ENCODE assay signal across 1 cellular context in the genomic region with DNA sequence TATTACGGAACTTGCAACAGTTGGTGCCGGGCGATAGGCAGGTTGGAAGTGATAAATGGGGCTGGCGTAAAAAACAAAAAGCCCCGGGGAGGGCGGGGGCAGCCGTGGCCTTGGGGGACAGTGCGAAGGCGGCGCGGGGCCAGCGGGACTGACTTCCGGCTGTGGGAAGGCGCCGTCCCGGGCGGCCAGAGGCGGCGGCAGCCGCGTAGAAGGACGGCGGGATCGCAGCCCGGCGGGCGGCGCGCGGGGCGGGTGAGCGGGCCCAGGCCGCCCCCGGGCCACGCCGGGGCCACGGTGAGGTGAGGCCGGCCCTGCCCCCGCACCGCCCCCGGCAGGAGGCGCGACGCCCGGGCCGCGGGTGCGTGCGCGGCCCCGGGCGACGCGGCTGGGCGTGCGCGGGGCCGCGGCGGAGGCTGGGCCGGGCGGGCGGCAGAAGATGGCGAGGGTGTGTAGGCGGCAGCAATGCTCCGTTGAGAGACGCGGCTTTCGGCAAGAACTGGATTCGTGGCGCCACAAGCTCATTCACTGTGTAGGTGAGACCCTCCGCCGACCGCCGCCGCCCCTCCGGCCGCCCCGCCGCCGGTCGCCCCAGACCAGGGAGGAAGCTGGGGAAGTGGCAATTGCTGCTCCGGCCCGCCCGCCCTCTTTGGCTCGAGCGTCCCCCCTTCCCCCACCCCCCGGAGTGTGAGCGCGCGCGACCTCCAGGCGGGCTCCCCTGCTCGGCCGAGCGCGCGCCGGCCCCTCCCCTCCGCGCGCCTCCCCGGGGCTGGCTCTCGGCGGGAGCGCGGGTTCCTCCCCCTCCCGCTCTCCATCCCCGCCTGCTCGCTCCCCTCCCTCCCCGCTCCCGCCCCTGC.
TF ChIP-seq lines count a peak whose summit lies in the region.

A gene (plus strand): TSS at position 432 of the 854 bp plus-strand sequence. CDS start 116,760 bp downstream, outside the sequence.

TF ChIP-seq in K562, 482 proteins besides CTCF, POLR2A, EP300 and RAD21 (continued from another document):
- TF ChIP-seq, protein P1, sequence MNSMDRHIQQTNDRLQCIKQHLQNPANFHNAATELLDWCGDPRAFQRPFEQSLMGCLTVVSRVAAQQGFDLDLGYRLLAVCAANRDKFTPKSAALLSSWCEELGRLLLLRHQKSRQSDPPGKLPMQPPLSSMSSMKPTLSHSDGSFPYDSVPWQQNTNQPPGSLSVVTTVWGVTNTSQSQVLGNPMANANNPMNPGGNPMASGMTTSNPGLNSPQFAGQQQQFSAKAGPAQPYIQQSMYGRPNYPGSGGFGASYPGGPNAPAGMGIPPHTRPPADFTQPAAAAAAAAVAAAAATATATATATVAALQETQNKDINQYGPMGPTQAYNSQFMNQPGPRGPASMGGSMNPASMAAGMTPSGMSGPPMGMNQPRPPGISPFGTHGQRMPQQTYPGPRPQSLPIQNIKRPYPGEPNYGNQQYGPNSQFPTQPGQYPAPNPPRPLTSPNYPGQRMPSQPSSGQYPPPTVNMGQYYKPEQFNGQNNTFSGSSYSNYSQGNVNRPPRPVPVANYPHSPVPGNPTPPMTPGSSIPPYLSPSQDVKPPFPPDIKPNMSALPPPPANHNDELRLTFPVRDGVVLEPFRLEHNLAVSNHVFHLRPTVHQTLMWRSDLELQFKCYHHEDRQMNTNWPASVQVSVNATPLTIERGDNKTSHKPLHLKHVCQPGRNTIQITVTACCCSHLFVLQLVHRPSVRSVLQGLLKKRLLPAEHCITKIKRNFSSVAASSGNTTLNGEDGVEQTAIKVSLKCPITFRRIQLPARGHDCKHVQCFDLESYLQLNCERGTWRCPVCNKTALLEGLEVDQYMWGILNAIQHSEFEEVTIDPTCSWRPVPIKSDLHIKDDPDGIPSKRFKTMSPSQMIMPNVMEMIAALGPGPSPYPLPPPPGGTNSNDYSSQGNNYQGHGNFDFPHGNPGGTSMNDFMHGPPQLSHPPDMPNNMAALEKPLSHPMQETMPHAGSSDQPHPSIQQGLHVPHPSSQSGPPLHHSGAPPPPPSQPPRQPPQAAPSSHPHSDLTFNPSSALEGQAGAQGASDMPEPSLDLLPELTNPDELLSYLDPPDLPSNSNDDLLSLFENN (IDR thresholded peaks at IDR 0.05; ENCODE audit: low read depth in 2 of 2, low read length in 2 of 2): peak in 1 of 2 experiments; percentile 59; a peak in 1 of 4 replicates
- TF ChIP-seq ETV5 (CRISPR knock-in tag; IDR thresholded peaks at IDR 0.05; ENCODE audit: low read depth) (peak; percentile 60), NRF1 (conservative IDR thresholded peaks at IDR 0.05 in 1 of 2, IDR thresholded peaks at IDR 0.05 in 1 of 2) (peak in 1 of 2 experiments; percentile 14; a peak in 2 of 4 replicates), ETV1 (tag; conservative IDR thresholded peaks at IDR 0.05; ENCODE audit: low read depth) (peak; percentile 52), GATAD2B (IDR thresholded peaks at IDR 0.05; ENCODE audit: borderline replicate concordance) (peak; percentile 49; the same call in 1 of the 2 replicates), STAT5A (IDR thresholded peaks at IDR 0.05; ENCODE audit: borderline replicate concordance, low read length) (0 out of 2 replicates have a peak, but pooled peaks have one; percentile 23), CCAR2 (IDR thresholded peaks at IDR 0.05; ENCODE audit: low read depth, low read length) (no peak)
- TF ChIP-seq, protein P2, sequence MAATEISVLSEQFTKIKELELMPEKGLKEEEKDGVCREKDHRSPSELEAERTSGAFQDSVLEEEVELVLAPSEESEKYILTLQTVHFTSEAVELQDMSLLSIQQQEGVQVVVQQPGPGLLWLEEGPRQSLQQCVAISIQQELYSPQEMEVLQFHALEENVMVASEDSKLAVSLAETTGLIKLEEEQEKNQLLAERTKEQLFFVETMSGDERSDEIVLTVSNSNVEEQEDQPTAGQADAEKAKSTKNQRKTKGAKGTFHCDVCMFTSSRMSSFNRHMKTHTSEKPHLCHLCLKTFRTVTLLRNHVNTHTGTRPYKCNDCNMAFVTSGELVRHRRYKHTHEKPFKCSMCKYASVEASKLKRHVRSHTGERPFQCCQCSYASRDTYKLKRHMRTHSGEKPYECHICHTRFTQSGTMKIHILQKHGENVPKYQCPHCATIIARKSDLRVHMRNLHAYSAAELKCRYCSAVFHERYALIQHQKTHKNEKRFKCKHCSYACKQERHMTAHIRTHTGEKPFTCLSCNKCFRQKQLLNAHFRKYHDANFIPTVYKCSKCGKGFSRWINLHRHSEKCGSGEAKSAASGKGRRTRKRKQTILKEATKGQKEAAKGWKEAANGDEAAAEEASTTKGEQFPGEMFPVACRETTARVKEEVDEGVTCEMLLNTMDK (IDR thresholded peaks at IDR 0.05; ENCODE audit: borderline replicate concordance, insufficient read depth, low read depth, low read length, poor library complexity, severe bottlenecking): no peak
